In the genomic region with DNA sequence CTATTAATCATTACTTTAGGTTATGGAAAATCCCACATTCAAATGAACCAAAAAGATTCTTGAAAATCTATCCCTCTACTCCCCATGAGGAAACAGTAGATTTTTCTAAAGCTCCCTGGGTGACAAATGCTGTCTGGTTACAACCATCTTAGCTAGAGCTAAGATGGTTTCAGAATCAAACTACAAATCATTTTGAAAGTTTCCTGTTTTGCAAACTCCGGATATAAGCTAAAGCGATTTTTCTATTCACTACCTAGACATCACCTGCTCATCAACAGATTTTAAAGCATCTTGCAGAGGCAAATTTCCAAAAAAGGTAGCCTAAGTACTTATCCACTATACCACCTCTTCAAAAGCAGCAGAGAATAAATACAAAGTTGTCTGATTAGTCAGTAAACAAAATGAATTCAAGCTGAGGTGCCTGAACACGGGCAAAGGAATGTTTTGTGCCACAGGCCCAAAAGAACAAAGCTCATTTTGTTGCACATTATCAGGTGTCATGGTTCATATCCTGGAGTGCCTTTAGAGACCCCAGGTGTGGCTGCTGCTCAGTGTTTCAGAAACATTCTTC, we compare ENCODE assay signal across 9 cellular contexts.
DNase-seq lines count a peak whose midpoint lies in the region; ATAC-seq, FAIRE-seq and TF ChIP-seq lines count a peak whose summit lies in the region.
"Had no signal": no experiment of that assay in that cellular context is flagged by ENCODE, and none has a peak within 500 bp of the region (broad histone marks: within the 10 kb centered on the region; RNA-seq: fewer than 3 reads in every experiment).

No MANE protein-coding gene starts in this region.

- CTCF ChIA-PET in MCF 10A (lab: Yijun Ruan, JAX) = no interaction called here

- peak overlapping the region; percentile 14 for H3K4me2 ChIP-seq in keratinocyte (ENCODE audit: control insufficient read depth, extremely low read depth, insufficient read depth, low read depth, low read length)

- no peak overlapping the region for H3K4me3 Mint-ChIP-seq in MCF 10A (ENCODE audit: unreplicated experiment)

- DNase-seq in GM18507 (ENCODE audit: extremely low spot score, insufficient read length, low read depth) (no peak), keratinocyte (ENCODE audit: low read depth, low spot score) (no peak), NCI-H187 treated with DMSO at 0.1 percent for 48 hours (lab: John Stamatoyannopoulos, UW) (no peak), HUDEP-2 (lab: John Stamatoyannopoulos, UW; ENCODE audit: unreplicated experiment in 76 of 76) (no peak), iPS-NIHi7 (ENCODE audit: extremely low spot score) (no peak), MCF 10A (ENCODE audit: unreplicated experiment) (no peak)
- DNase-seq: stimulated activated CD4-positive, alpha-beta T cell treated with anti-CD3 and anti-CD28 coated beads, Interleukin-12 subunit alpha, Interleukin-12 subunit beta, amount 100 ng/mL, for 4 hours had no signal

- H3K9me3 Mint-ChIP-seq in MCF 10A (ENCODE audit: unreplicated experiment) = no peaks in the 10 kb centered on the region

- dilution Hi-C loops in keratinocyte (cut with MboI; ENCODE audit: extremely low pct_ligation_motif_present, low sequenced_read_pairs) = no loop called here

- H3K4me1 Mint-ChIP-seq in MCF 10A (ENCODE audit: insufficient read depth, unreplicated experiment) = peaks cover 25% of the 10 kb centered on the region

- H3K27ac Mint-ChIP-seq in MCF 10A (ENCODE audit: low read depth, unreplicated experiment) = no peak overlapping the region

- H3K9ac ChIP-seq in keratinocyte (ENCODE audit: control insufficient read depth, extremely low read depth, insufficient read depth, low read length) = no peak overlapping the region

- TF ChIP-seq CTCF in keratinocyte (optimal IDR thresholded peaks at IDR 0.05 in 1 of 3, IDR thresholded peaks at IDR 0.05 in 1 of 3, conservative IDR thresholded peaks at IDR 0.05 in 1 of 3; ENCODE audit: extremely low read depth in 1 of 3, insufficient read depth in 2 of 3, low read length in 3 of 3) = no peak
- TF ChIP-seq CTCF in MCF 10A (IDR thresholded peaks at IDR 0.05; ENCODE audit: unreplicated experiment) = no peak

- no peaks in the 10 kb centered on the region for H3K79me2 ChIP-seq in keratinocyte (ENCODE audit: control insufficient read depth, insufficient read depth, low read length)

- no peak overlapping the region for H2AFZ ChIP-seq in keratinocyte (ENCODE audit: control insufficient read depth, low read length)

- ATAC-seq in GM21423 (IDR thresholded peaks at IDR 0.05; ENCODE audit: unreplicated experiment) = peak; percentile 61
- ATAC-seq in HG03442 (IDR thresholded peaks at IDR 0.05; ENCODE audit: unreplicated experiment) = peak; percentile 43

- H3K9me1 ChIP-seq in keratinocyte (ENCODE audit: control insufficient read depth, extremely low read depth, insufficient read depth, low read length) = no peaks in the 10 kb centered on the region

- no peak overlapping the region for H3K4me3 ChIP-seq in keratinocyte (ENCODE audit: control insufficient read depth in 2 of 3, extremely low read depth in 1 of 3, insufficient read depth in 2 of 3, low read depth in 1 of 3, low read length in 3 of 3)

- no peaks in the 10 kb centered on the region for H3K4me1 ChIP-seq in keratinocyte (ENCODE audit: control insufficient read depth, extremely low read depth, insufficient read depth, low read length)

- no peaks in the 10 kb centered on the region for H3K27me3 ChIP-seq in keratinocyte (ENCODE audit: control insufficient read depth, extremely low read depth, insufficient read depth, low read length)

- no peaks in the 10 kb centered on the region for H3K9me3 ChIP-seq in keratinocyte (ENCODE audit: control insufficient read depth, low read depth, low read length)

- H4K20me1 ChIP-seq in keratinocyte (ENCODE audit: control insufficient read depth, extremely low read depth, insufficient read depth, low read length) = no peaks in the 10 kb centered on the region

- H3K36me3 ChIP-seq in keratinocyte (ENCODE audit: control insufficient read depth in 2 of 2, extremely low read depth in 1 of 2, insufficient read depth in 2 of 2, low read length in 2 of 2) = no peaks in the 10 kb centered on the region

- H3K36me3 Mint-ChIP-seq in MCF 10A (ENCODE audit: insufficient read depth, unreplicated experiment) = no peaks in the 10 kb centered on the region

- POLR2A ChIA-PET in MCF 10A (lab: Yijun Ruan, JAX) = no interaction called here

- H3K27me3 Mint-ChIP-seq in MCF 10A (ENCODE audit: insufficient read depth, unreplicated experiment) = no peaks in the 10 kb centered on the region

- no peak overlapping the region for H3K27ac ChIP-seq in keratinocyte (ENCODE audit: control insufficient read depth, insufficient read depth, low read length)

- no TSS peak for BruUV-seq in MCF 10A (replicated peaks; lab: Mats Ljungman, UMichigan)

- FAIRE-seq in GM18507 (lab: Jason Lieb, UNC) (peak; percentile 99), keratinocyte (lab: Jason Lieb, UNC) (peak; percentile 72)

- intact Hi-C loops in MCF 10A (cut with micrococcal nuclease) = no loop called here
